Comparison of ENCODE assay signal across 23 cellular contexts in genomic region chr12:75630091-75630490, GRCh38.
DNase-seq lines count a peak whose midpoint lies in the region; ATAC-seq, FAIRE-seq and TF ChIP-seq lines count a peak whose summit lies in the region.
"Had no signal": no experiment of that assay in that cellular context is flagged by ENCODE, and none has a peak within 500 bp of the region (broad histone marks: within the 10 kb centered on the region; RNA-seq: fewer than 3 reads in every experiment).

No MANE protein-coding gene starts in this region.

- in situ Hi-C loops in HepG2 (cut with HindIII; ENCODE audit: extremely low pct_ligation_motif_present, low pct_unique_long_range_greater_than_20kb): no loop called here

- H3K4ac ChIP-seq in mesenchymal stem cell (ENCODE audit: low read depth in 1 of 2, low read length in 2 of 2): no peak overlapping the region

- H3K23ac ChIP-seq in mesenchymal stem cell (ENCODE audit: low read length in 2 of 2): no peak overlapping the region

- BruUV-seq in HepG2 (replicated peaks; lab: Mats Ljungman, UMichigan): no TSS peak

- no peaks in the 10 kb centered on the region for H3K9me3 ChIP-seq in HepG2 (ENCODE audit: low read length)
- no peaks in the 10 kb centered on the region for H3K9me3 ChIP-seq in right lobe of liver
- H3K9me3 ChIP-seq in Karpas-422 (ENCODE audit: low read length): peaks cover 7% of the 10 kb centered on the region; the same call in 1 of the 2 replicates
- H3K9me3 ChIP-seq in mesenchymal stem cell (ENCODE audit: control insufficient read depth, low read length): no peaks in the 10 kb centered on the region
- no peaks in the 10 kb centered on the region for H3K9me3 ChIP-seq in pancreas
- H3K9me3 ChIP-seq: A549, Caco-2 had no signal

- no peak overlapping the region for H3K14ac ChIP-seq in mesenchymal stem cell (ENCODE audit: low read length in 2 of 2)

- ATAC-seq in HepG2 (no peak), right lobe of liver (no peak), pancreas (no peak), Right ventricle myocardium inferior (no peak)
- ATAC-seq: A549; CD8-positive, alpha-beta T cell; GM12878 had no signal

- CTCF ChIA-PET in HepG2 (lab: Yijun Ruan, JAX; ENCODE audit: low intra/inter-chr PET ratio, low total read pairs) (no interaction called here), GM10248 (lab: Yijun Ruan, JAX) (interaction anchor here (1.2 to 3.1 kb wide), 3 partner anchors 14 to 26 kb away, joined by 4 to 8 read pairs (median 4); no protein-coding TSS in a partner anchor)

- no peak overlapping the region for H3K4me3 ChIP-seq in HepG2 (replicated peaks in 1 of 3; ENCODE audit: insufficient read depth in 1 of 3, low read depth in 2 of 3, low read length in 3 of 3)
- H3K4me3 ChIP-seq in right lobe of liver: no peak overlapping the region
- H3K4me3 ChIP-seq in Karpas-422 (ENCODE audit: low read length): no peak overlapping the region
- no peak overlapping the region for H3K4me3 ChIP-seq in mesenchymal stem cell (ENCODE audit: insufficient read depth in 1 of 2, low read depth in 1 of 2, low read length in 2 of 2)
- H3K4me3 ChIP-seq in pancreas: no peak overlapping the region
- H3K4me3 ChIP-seq: A549; BLaER1 treated with 17β-estradiol and CSF1 and Interleukin-3, amounts not matched to agents 10 nM and 100 nM; GM12878 had no signal

- H2AK5ac ChIP-seq in mesenchymal stem cell (ENCODE audit: low read length, severe bottlenecking): peak overlapping the region; percentile 70

- H4K8ac ChIP-seq in mesenchymal stem cell (ENCODE audit: low read length): no peak overlapping the region

- TF ChIP-seq POLR2A in HepG2 (IDR thresholded peaks at IDR 0.05; ENCODE audit: insufficient read depth in 1 of 2, low read depth in 2 of 2, low read length in 2 of 2) (no peak), right lobe of liver (IDR thresholded peaks at IDR 0.05) (no peak)

- FAIRE-seq in HepG2 (lab: Jason Lieb, UNC): no peak
- no peak for FAIRE-seq in pancreas (lab: Jason Lieb, UNC)
- FAIRE-seq: A549, D721Med, G401.6, GM12878, GM12892, GM18507 had no signal

- TF ChIP-seq EP300 in HepG2 (IDR thresholded peaks at IDR 0.05; ENCODE audit: low read depth in 2 of 2, low read length in 2 of 2) (no peak), HepG2 (CRISPR knock-in tag; IDR thresholded peaks at IDR 0.05; ENCODE audit: borderline replicate concordance) (no peak)

- no peaks in the 10 kb centered on the region for H4K20me1 ChIP-seq in HepG2 (ENCODE audit: insufficient read depth, low read length)
- no peaks in the 10 kb centered on the region for H4K20me1 ChIP-seq in Karpas-422 (ENCODE audit: insufficient read depth, low read depth, low read length)
- H4K20me1 ChIP-seq: BLaER1 treated with 17β-estradiol and CSF1 and Interleukin-3, amounts not matched to agents 10 nM and 100 nM had no signal

- no peaks in the 10 kb centered on the region for H3K79me1 ChIP-seq in mesenchymal stem cell (replicated peaks; ENCODE audit: low read length, poor library complexity, severe bottlenecking)

- no peak for TF ChIP-seq CTCF in HepG2 (CRISPR knock-in tag; IDR thresholded peaks at IDR 0.05)
- no peak for TF ChIP-seq CTCF in right lobe of liver (IDR thresholded peaks at IDR 0.05)
- no peak for TF ChIP-seq CTCF in pancreas (IDR thresholded peaks at IDR 0.05)
- TF ChIP-seq CTCF in GM10248 (IDR thresholded peaks at IDR 0.05; ENCODE audit: control extremely low read depth, extremely low read depth, low read depth, missing control alignments): no peak

- no peak overlapping the region for H3K4me2 ChIP-seq in HepG2 (ENCODE audit: low read depth, low read length)
- no peak overlapping the region for H3K4me2 ChIP-seq in Karpas-422 (ENCODE audit: low read depth, low read length, poor library complexity, severe bottlenecking)
- H3K4me2 ChIP-seq in mesenchymal stem cell (ENCODE audit: low read length, poor library complexity, severe bottlenecking): no peak overlapping the region
- H3K4me2 ChIP-seq: A549; BLaER1 treated with 17β-estradiol and CSF1 and Interleukin-3, amounts not matched to agents 10 nM and 100 nM had no signal

- no peak overlapping the region for H2BK120ac ChIP-seq in mesenchymal stem cell (ENCODE audit: low read depth, low read length)

- no peak overlapping the region for H3K18ac ChIP-seq in mesenchymal stem cell (ENCODE audit: low read depth in 1 of 2, low read length in 2 of 2)

- H3K4me1 ChIP-seq in HepG2 (ENCODE audit: insufficient read depth, low read length) (peaks cover 46% of the 10 kb centered on the region), right lobe of liver (no peaks in the 10 kb centered on the region), Karpas-422 (ENCODE audit: low read length) (peaks cover 35% of the 10 kb centered on the region), mesenchymal stem cell (ENCODE audit: control insufficient read depth, insufficient read depth, low read depth, low read length) (no peaks in the 10 kb centered on the region), pancreas (peaks cover 0 to 9% (median 9%) of the 10 kb centered on the region in 3 donors)
- H3K4me1 ChIP-seq: Caco-2 had no signal

- H3K27me3 ChIP-seq in HepG2 (ENCODE audit: control insufficient read depth in 1 of 2, insufficient read depth in 2 of 2, low read length in 2 of 2) (no peaks in the 10 kb centered on the region), right lobe of liver (no peaks in the 10 kb centered on the region), Karpas-422 (ENCODE audit: low read length) (no peaks in the 10 kb centered on the region), mesenchymal stem cell (ENCODE audit: control insufficient read depth in 1 of 2, insufficient read depth in 1 of 2, low read length in 2 of 2) (no peaks in the 10 kb centered on the region), pancreas (no peaks in the 10 kb centered on the region)
- H3K27me3 ChIP-seq: BLaER1 treated with 17β-estradiol and CSF1 and Interleukin-3, amounts not matched to agents 10 nM and 100 nM had no signal

- no peaks in the 10 kb centered on the region for H3K36me3 ChIP-seq in HepG2 (replicated peaks in 1 of 2; ENCODE audit: control insufficient read depth in 1 of 2, insufficient read depth in 2 of 2, low read length in 2 of 2)
- H3K36me3 ChIP-seq in right lobe of liver: no peaks in the 10 kb centered on the region
- no peaks in the 10 kb centered on the region; the same call in 1 of the 2 replicates for H3K36me3 ChIP-seq in Karpas-422 (ENCODE audit: insufficient read depth, low read length)
- no peaks in the 10 kb centered on the region for H3K36me3 ChIP-seq in mesenchymal stem cell (ENCODE audit: control insufficient read depth in 1 of 2, insufficient read depth in 2 of 2, low read depth in 1 of 2, low read length in 2 of 2)
- H3K36me3 ChIP-seq in pancreas: no peaks in the 10 kb centered on the region
- H3K36me3 ChIP-seq: BLaER1 treated with 17β-estradiol and CSF1 and Interleukin-3, amounts not matched to agents 10 nM and 100 nM had no signal

- POLR2A ChIA-PET in HepG2 (lab: Yijun Ruan, JAX): interaction anchor here (1.5 to 2.5 kb wide), 2 partner anchors 37 kb away, joined by 3 to 12 read pairs; no protein-coding TSS in a partner anchor
- POLR2A ChIA-PET in GM10248 (lab: Yijun Ruan, JAX): no interaction called here

- H2AFZ ChIP-seq in HepG2 (ENCODE audit: low read length) (no peak overlapping the region), Karpas-422 (ENCODE audit: low read length) (peak overlapping the region; percentile 45; the same call in 1 of the 2 replicates), mesenchymal stem cell (ENCODE audit: low read depth, low read length) (no peak overlapping the region)

- no peak overlapping the region for H2BK12ac ChIP-seq in mesenchymal stem cell (ENCODE audit: low read length in 2 of 2)

- WGBS in HepG2 (ENCODE audit: low lambda C conversion rate): 100% methylated on average over 2 of the region's 2 CpGs
- WGBS in right lobe of liver (ENCODE audit: insufficient coverage, low coverage, low lambda C conversion rate, missing lambda C conversion rate): 91% methylated on average over 2 of the region's 2 CpGs
- WGBS in mesenchymal stem cell: 100% methylated on average over 1 of the region's 2 CpGs
- 48 to 63% methylated on average over 2 of the region's 2 CpGs for WGBS in pancreas, 2 donors

- no peaks in the 10 kb centered on the region for H3K9me2 ChIP-seq in Karpas-422 (replicated peaks; ENCODE audit: insufficient read depth, low read length)

- H2BK5ac ChIP-seq in mesenchymal stem cell (ENCODE audit: low read depth, low read length, poor library complexity, severe bottlenecking): no peak overlapping the region

- intact Hi-C loops in HepG2 (cut with micrococcal nuclease; ENCODE audit: unreplicated experiment) (no loop called here), right lobe of liver (cut with DNase I) (no loop called here), pancreas (cut with DNase I) (no loop called here), Right ventricle myocardium inferior (cut with DNase I) (no loop called here)

- H4K91ac ChIP-seq in mesenchymal stem cell (ENCODE audit: low read length): no peak overlapping the region

- no peaks in the 10 kb centered on the region for H3K79me2 ChIP-seq in HepG2 (ENCODE audit: insufficient read depth, low read length)
- H3K79me2 ChIP-seq in Karpas-422 (ENCODE audit: low read length): no peaks in the 10 kb centered on the region

- no peak for TF ChIP-seq RAD21 in HepG2 (CRISPR knock-in tag; IDR thresholded peaks at IDR 0.05)

- no peak overlapping the region for H2BK15ac ChIP-seq in mesenchymal stem cell (ENCODE audit: low read depth, poor library complexity, severe bottlenecking)

- no peak for DNase-seq in HepG2 (ENCODE audit: low spot score)
- DNase-seq in right lobe of liver: no peak
- DNase-seq in Karpas-422: no peak
- DNase-seq in mesenchymal stem cell: no peak
- DNase-seq in pancreas: no peak
- no peak for DNase-seq in GM10248 (ENCODE audit: extremely low spot score)
- DNase-seq in Right ventricle myocardium inferior (ENCODE audit: missing footprints): no peak
- DNase-seq: AML-193; Caco-2; Calu3; CD4-positive, alpha-beta T cell; CD8-positive, alpha-beta T cell; DMS79 treated with DMSO at 0.1 percent for 48 hours; GF-D8 had no signal

- H3K27ac ChIP-seq in HepG2 (ENCODE audit: extremely low read length, insufficient read depth, low read length) (no peak overlapping the region), right lobe of liver (no peak overlapping the region), Karpas-422 (ENCODE audit: low read length) (peak overlapping the region; percentile 75; the same call in 1 of the 2 replicates), mesenchymal stem cell (ENCODE audit: low read length, poor library complexity, severe bottlenecking) (no peak overlapping the region), pancreas (no peak overlapping the region)
- H3K27ac ChIP-seq: 22Rv1; BLaER1 treated with 17β-estradiol and CSF1 and Interleukin-3, amounts not matched to agents 10 nM and 100 nM; C4-2B had no signal

- H3K9ac ChIP-seq in HepG2 (ENCODE audit: insufficient read depth, low read depth, low read length) (no peak overlapping the region), Karpas-422 (ENCODE audit: low read length) (no peak overlapping the region), mesenchymal stem cell (ENCODE audit: low read length) (no peak overlapping the region)
- H3K9ac ChIP-seq: BLaER1 treated with 17β-estradiol and CSF1 and Interleukin-3, amounts not matched to agents 10 nM and 100 nM had no signal
